2 cellular contexts compared by ENCODE assay signal in genomic region chr10:78224602-78225001, GRCh38.
TF ChIP-seq lines count a peak whose summit lies in the region.

No MANE protein-coding gene starts in this region.

TF ChIP-seq in SK-N-SH, 30 proteins besides CTCF, POLR2A, EP300 and RAD21 (continued from another document):
- peak; percentile 24; the same call in 1 of the 2 replicates for TF ChIP-seq FOSL2 (IDR thresholded peaks at IDR 0.05; ENCODE audit: borderline replicate concordance, low read depth)
- TF ChIP-seq TAF1 (IDR thresholded peaks at IDR 0.05; ENCODE audit: borderline replicate concordance, low read depth, low read length): no peak

TF ChIP-seq in HepG2, 621 proteins besides CTCF, POLR2A, EP300 and RAD21:
- no peak for TF ChIP-seq ZNF713 (CRISPR knock-in tag; IDR thresholded peaks at IDR 0.05)
- no peak for TF ChIP-seq CHD2 (IDR thresholded peaks at IDR 0.05; ENCODE audit: low read depth, low read length)
- TF ChIP-seq ZNF619 (CRISPR knock-in tag; IDR thresholded peaks at IDR 0.05): no peak
- TF ChIP-seq, protein P1, sequence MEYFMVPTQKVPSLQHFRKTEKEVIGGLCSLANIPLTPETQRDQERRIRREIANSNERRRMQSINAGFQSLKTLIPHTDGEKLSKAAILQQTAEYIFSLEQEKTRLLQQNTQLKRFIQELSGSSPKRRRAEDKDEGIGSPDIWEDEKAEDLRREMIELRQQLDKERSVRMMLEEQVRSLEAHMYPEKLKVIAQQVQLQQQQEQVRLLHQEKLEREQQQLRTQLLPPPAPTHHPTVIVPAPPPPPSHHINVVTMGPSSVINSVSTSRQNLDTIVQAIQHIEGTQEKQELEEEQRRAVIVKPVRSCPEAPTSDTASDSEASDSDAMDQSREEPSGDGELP (IDR thresholded peaks at IDR 0.05; ENCODE audit: borderline replicate concordance, low read depth): no peak
